13 cellular contexts compared by ENCODE assay signal in the genomic region with DNA sequence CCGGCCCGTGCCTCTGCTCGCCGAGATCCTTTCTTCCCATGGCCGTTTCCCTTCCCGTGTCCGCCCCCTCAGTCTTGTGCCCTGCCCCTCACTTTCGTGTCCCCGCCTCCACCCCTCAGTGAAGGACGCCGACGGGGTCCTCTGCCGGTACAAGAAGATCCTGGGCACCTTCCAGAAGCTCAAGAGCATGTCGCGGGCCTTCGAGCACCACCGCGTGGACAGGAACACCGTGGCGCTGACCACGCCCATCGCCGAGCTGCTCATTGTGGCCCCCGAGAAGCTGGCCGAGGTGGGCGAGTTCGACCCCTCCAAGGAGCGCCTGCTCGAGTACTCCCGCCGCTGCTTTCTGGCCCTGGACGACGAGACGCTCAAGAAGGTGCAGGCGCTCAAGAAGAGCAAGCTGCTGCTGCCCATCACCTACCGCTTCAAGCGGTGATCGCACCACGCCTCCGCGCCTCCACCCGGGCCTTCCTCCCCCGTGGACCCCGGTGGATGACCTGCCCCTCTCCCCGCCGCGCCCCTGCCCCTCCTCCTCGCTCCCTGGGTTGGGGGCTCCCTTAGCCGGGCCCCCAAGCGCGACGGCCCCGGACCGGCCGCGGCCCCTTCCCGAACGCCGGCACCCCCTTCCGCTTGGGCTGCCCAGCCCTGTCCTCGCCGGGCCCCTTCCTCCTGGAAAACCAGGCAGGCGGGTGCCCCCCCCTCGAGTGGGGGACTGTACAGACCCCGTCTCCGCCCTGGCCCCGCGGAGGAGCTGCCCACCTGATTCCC. TPM values are rescaled to one million over a fixed set of nuclear protein-coding genes. Genes with fewer than 3 reads are reported as not detected.
DNase-seq lines count a peak whose midpoint lies in the region; ATAC-seq and TF ChIP-seq lines count a peak whose summit lies in the region.
"Had no signal": no experiment of that assay in that cellular context is flagged by ENCODE, and none has a peak within 500 bp of the region (broad histone marks: within the 10 kb centered on the region; RNA-seq: fewer than 3 reads in every experiment).

No MANE protein-coding gene starts in this region.

- intact Hi-C loops in MCF 10A (cut with micrococcal nuclease) (loop anchor here (1.0 kb wide), 1 partner anchor 9 kb away; a partner anchor contains a TSS), mammary epithelial cell (cut with micrococcal nuclease) (loop anchor here (1.0 to 10.0 kb wide), 2 partner anchors 20 to 318 kb away; a partner anchor contains a TSS), lower lobe of right lung (cut with DNase I) (no loop called here), stomach (cut with DNase I; ENCODE audit: low total_unique reads) (no loop called here)

- H3K4me3 Mint-ChIP-seq in MCF 10A (ENCODE audit: unreplicated experiment) (peak overlapping the region; percentile 43), brain (peak overlapping the region in 4 of 5 experiments; percentile 52 to 95 (median 78))

- H3K27ac Mint-ChIP-seq in MCF 10A (ENCODE audit: low read depth, unreplicated experiment) = no peak overlapping the region
- peak overlapping the region in 3 of 5 experiments; percentile 55 to 62 (median 60) for H3K27ac Mint-ChIP-seq in brain

- H3K9ac ChIP-seq in mammary epithelial cell (ENCODE audit: insufficient read depth, low read length) = no peak overlapping the region

- H4K20me1 ChIP-seq in mammary epithelial cell (ENCODE audit: insufficient read depth, low read length) = peaks cover 2% of the 10 kb centered on the region

- H3K27ac ChIP-seq in mammary epithelial cell (ENCODE audit: insufficient read depth, low read depth, low read length) (no peak overlapping the region), lower lobe of right lung (no peak overlapping the region), stomach (peak overlapping the region in 2 of 5 donors; percentile 94 to 98)

- no peak for ATAC-seq in lower lobe of right lung
- ATAC-seq: left lung had no signal

- CTCF ChIA-PET in MCF 10A (lab: Yijun Ruan, JAX) (interaction anchor here (0.5 to 3.3 kb wide), 17 partner anchors 8 to 1179 kb away, joined by 3 to 28 read pairs (median 4); a partner anchor contains a TSS), mammary epithelial cell (lab: Charles Lee; ENCODE audit: low non-redundant PET) (interaction anchor here (0.7 kb wide), 1 partner anchor 14 kb away, joined by 11 read pairs; no protein-coding TSS in a partner anchor)

- H3K27me3 Mint-ChIP-seq in MCF 10A (ENCODE audit: insufficient read depth, unreplicated experiment) (no peaks in the 10 kb centered on the region), brain (peaks cover 10% of the 10 kb centered on the region)

- no TSS peak for BruUV-seq in MCF 10A (replicated peaks; lab: Mats Ljungman, UMichigan)
- BruUV-seq in mammary epithelial cell (replicated peaks; lab: Mats Ljungman, UMichigan) = no TSS peak

- WGBS in mammary epithelial cell (ENCODE audit: low coverage, missing lambda C conversion rate) = 62% methylated on average over 5 of the region's 68 CpGs
- WGBS in stomach, 5 donors = 78 to 86% (median 85%) methylated on average over 58 to 68 of the region's 68 CpGs

- no peaks in the 10 kb centered on the region for H3K9me3 Mint-ChIP-seq in MCF 10A (ENCODE audit: unreplicated experiment)
- peaks cover 0 to 7% (median 0%) of the 10 kb centered on the region in 5 experiments for H3K9me3 Mint-ChIP-seq in brain

- H3K4me1 ChIP-seq in mammary epithelial cell (ENCODE audit: insufficient read depth, low read length) = peaks cover 24% of the 10 kb centered on the region
- peaks cover 40% of the 10 kb centered on the region for H3K4me1 ChIP-seq in lower lobe of right lung
- peaks cover 34 to 62% (median 54%) of the 10 kb centered on the region in 4 donors for H3K4me1 ChIP-seq in stomach

- H3K4me3 ChIP-seq in mammary epithelial cell (replicated peaks in 1 of 3; ENCODE audit: insufficient read depth in 1 of 3, low read depth in 2 of 3, low read length in 3 of 3) (no peak overlapping the region), lower lobe of right lung (no peak overlapping the region), stomach (no peak overlapping the region)

- H3K36me3 ChIP-seq in mammary epithelial cell (ENCODE audit: insufficient read depth, low read length) = no peaks in the 10 kb centered on the region
- peaks cover 6% of the 10 kb centered on the region for H3K36me3 ChIP-seq in lower lobe of right lung
- peaks cover 0 to 25% (median 15%) of the 10 kb centered on the region in 4 donors for H3K36me3 ChIP-seq in stomach

- TF ChIP-seq CTCF in MCF 10A (IDR thresholded peaks at IDR 0.05; ENCODE audit: unreplicated experiment) (no peak), mammary epithelial cell (conservative IDR thresholded peaks at IDR 0.05 in 1 of 2, IDR thresholded peaks at IDR 0.05 in 1 of 2; ENCODE audit: extremely low read depth in 1 of 2, insufficient read depth in 1 of 2, low read depth in 1 of 2, low read length in 2 of 2) (no peak), brain (conservative IDR thresholded peaks at IDR 0.05) (no peak), lower lobe of right lung (IDR thresholded peaks at IDR 0.05) (no peak), stomach (IDR thresholded peaks at IDR 0.05) (no peak)

- H3K4me1 Mint-ChIP-seq in MCF 10A (ENCODE audit: insufficient read depth, unreplicated experiment) (peaks cover 14% of the 10 kb centered on the region), brain (peaks cover 46% of the 10 kb centered on the region)

- no peaks in the 10 kb centered on the region for H3K27me3 ChIP-seq in mammary epithelial cell (ENCODE audit: insufficient read depth, low read length)
- H3K27me3 ChIP-seq in lower lobe of right lung (ENCODE audit: low read depth) = no peaks in the 10 kb centered on the region
- H3K27me3 ChIP-seq in stomach = no peaks in the 10 kb centered on the region
- H3K27me3 ChIP-seq: left lung had no signal

- in situ Hi-C loops in mammary epithelial cell (cut with MboI; ENCODE audit: low sequenced_read_pairs in 2 of 2) = loop anchor here in 1 of 2 donors (25.0 kb wide), 2 partner anchors 540 to 1190 kb away; a partner anchor contains a TSS

- peaks cover 21% of the 10 kb centered on the region for H3K36me3 Mint-ChIP-seq in MCF 10A (ENCODE audit: insufficient read depth, unreplicated experiment)
- peaks cover 13% of the 10 kb centered on the region for H3K36me3 Mint-ChIP-seq in brain

- H2AFZ ChIP-seq in mammary epithelial cell (ENCODE audit: low read depth, low read length) = no peak overlapping the region

- H3K9me3 ChIP-seq in mammary epithelial cell (replicated peaks; ENCODE audit: insufficient read depth, low read length) (no peaks in the 10 kb centered on the region), lower lobe of right lung (no peaks in the 10 kb centered on the region), stomach (no peaks in the 10 kb centered on the region)
- H3K9me3 ChIP-seq: left lung had no signal

- DNase-seq in MCF 10A (ENCODE audit: unreplicated experiment) (no peak), mammary epithelial cell (no peak), lower lobe of right lung (peak; percentile 64), ureter (ENCODE audit: low spot score) (peak; percentile 69), NCI-H1930 (lab: John Stamatoyannopoulos, UW) (no peak), stomach (no peak)
- no peak for DNase-seq in stimulated activated CD4-positive, alpha-beta T cell treated with anti-CD3 and anti-CD28 coated beads, Interleukin-4, amount 100 ng/mL, for 1 hour
- DNase-seq: activated T-cell treated with anti-CD3 and anti-CD28 coated beads for 4 hours, NCI-H1092 treated with DMSO at 0.1 percent for 48 hours, NCI-H748 treated with DMSO at 0.1 percent for 48 hours, SW 1271 had no signal

- dilution Hi-C loops in mammary epithelial cell (cut with HindIII; ENCODE audit: low sequenced_read_pairs) = no loop called here

- peaks cover 27% of the 10 kb centered on the region for H3K79me2 ChIP-seq in mammary epithelial cell (ENCODE audit: insufficient read depth, low read length)

- no peak for TF ChIP-seq EP300 in stomach (IDR thresholded peaks at IDR 0.05)

- POLR2A ChIA-PET in MCF 10A (lab: Yijun Ruan, JAX) = no interaction called here

- no peak for TF ChIP-seq POLR2A in stomach (IDR thresholded peaks at IDR 0.05)

- H3K4me2 ChIP-seq in mammary epithelial cell (ENCODE audit: insufficient read depth, low read depth, low read length) = no peak overlapping the region

RNA-seq across cellular contexts. Expression of a gene that starts 2.3 kb away (rescaled TPM):
- total RNA-seq in MCF 10A (2022) (220 and 280 TPM in 2 replicates), mammary epithelial cell (100 to 1,000 TPM in 1 of 2 donors, 10 to 100 TPM in 1; 71.3 to 219 TPM), lower lobe of right lung (143 TPM), ureter (195 TPM), stomach (100 to 1,000 TPM in 4 of 5 donors, 10 to 100 TPM in 1; 70.5 to 463 (median 183) TPM)
- polyA plus RNA-seq in mammary epithelial cell (92.2 TPM), brain (ENCODE audit: insufficient read depth, low read depth, low replicate concordance) (199 TPM), stomach (10 to 100 TPM; 53.2 to 91.4 (median 62.2) TPM)
- 122 TPM for polyA minus RNA-seq in mammary epithelial cell

RNA-seq across cellular contexts. Expression of a gene that starts 4.5 kb away (rescaled TPM):
- total RNA-seq in MCF 10A (2022) (2.3 and 2.5 TPM in 2 replicates), mammary epithelial cell (1 to 10 TPM; 5.5 to 7.0 TPM), lower lobe of right lung (11.6 TPM), ureter (12.3 TPM), stomach (10 to 100 TPM in 3 of 5 donors, 1 to 10 TPM in 2; 3.5 to 25.5 (median 13.4) TPM)
- polyA plus RNA-seq in mammary epithelial cell (2.0 TPM), brain (ENCODE audit: insufficient read depth, low read depth, low replicate concordance) (31.4 TPM), stomach (10 to 100 TPM; 12.0 to 19.4 (median 14.1) TPM)
- polyA minus RNA-seq in mammary epithelial cell = 0.31 TPM

RNA-seq across cellular contexts. Expression of a gene that starts 9.0 kb away (rescaled TPM):
- total RNA-seq in MCF 10A (2022) = 22.3 and 25.7 TPM in 2 replicates
- total RNA-seq in mammary epithelial cell = 10 to 100 TPM; 19.8 to 30.4 TPM
- 18.4 TPM for polyA plus RNA-seq in mammary epithelial cell
- polyA minus RNA-seq in mammary epithelial cell = 13.3 TPM
- polyA plus RNA-seq in brain (ENCODE audit: insufficient read depth, low read depth, low replicate concordance) = 24.5 TPM
- 22.7 TPM for total RNA-seq in lower lobe of right lung
- total RNA-seq in ureter = 22.7 TPM
- 10 to 100 TPM in 1 of 5 donors, 1 to 10 TPM in 4; 2.2 to 14.5 (median 5.3) TPM for total RNA-seq in stomach
- polyA plus RNA-seq in stomach = 10 to 100 TPM; 14.9 to 27.8 (median 21.2) TPM

RNA-seq across cellular contexts. Expression of a gene that starts 11.7 kb away (rescaled TPM):
- total RNA-seq in MCF 10A (2022) (38.9 and 44.9 TPM in 2 replicates), mammary epithelial cell (10 to 100 TPM in 1 of 2 donors, 1 to 10 TPM in 1; 7.5 to 30.1 TPM), lower lobe of right lung (35.2 TPM), ureter (56.5 TPM), stomach (10 to 100 TPM in 4 of 5 donors, not detected in 1; 10.6 to 55.0 (median 16.6) TPM)
- polyA plus RNA-seq in mammary epithelial cell (6.7 TPM), brain (ENCODE audit: insufficient read depth, low read depth, low replicate concordance) (43.5 TPM), stomach (10 to 100 TPM; 18.6 to 26.9 (median 21.5) TPM)
- polyA minus RNA-seq in mammary epithelial cell = 42.1 TPM

RNA-seq across cellular contexts. Expression of a gene that starts 22.5 kb away (rescaled TPM):
- 102 and 123 TPM in 2 replicates for total RNA-seq in MCF 10A (2022)
- total RNA-seq in mammary epithelial cell = 100 to 1,000 TPM in 1 of 2 donors, 10 to 100 TPM in 1; 47.0 to 135 TPM
- 83.2 TPM for polyA plus RNA-seq in mammary epithelial cell
- polyA minus RNA-seq in mammary epithelial cell = 19.4 TPM
- 174 TPM for polyA plus RNA-seq in brain (ENCODE audit: insufficient read depth, low read depth, low replicate concordance)
- 105 TPM for total RNA-seq in lower lobe of right lung
- 78.5 TPM for total RNA-seq in ureter
- 100 to 1,000 TPM in 3 of 5 donors, 10 to 100 TPM in 2; 17.8 to 363 (median 184) TPM for total RNA-seq in stomach
- polyA plus RNA-seq in stomach = 100 to 1,000 TPM in 2 of 3 donors, 10 to 100 TPM in 1; 74.6 to 213 (median 183) TPM

Comparison
In these comparisons a context has a peak if more than half of its experiments do, and no peak if none do; other contexts are left out.
1. DNase-seq: peak in lower lobe of right lung (single experiment) and ureter (single experiment); none in MCF 10A (single experiment), mammary epithelial cell (single experiment), NCI-H1930 (0 of 2), stimulated activated CD4-positive, alpha-beta T cell treated with anti-CD3 and anti-CD28 coated beads, Interleukin-4, amount 100 ng/mL, for 1 hour (single experiment) and stomach (single experiment).
2. intact Hi-C loops: an anchor here in MCF 10A (1.0 kb wide) and mammary epithelial cell (1.0 to 10.0 kb wide); none called in lower lobe of right lung and stomach.